17 cellular contexts compared by ENCODE assay signal in genomic region chr1:186761358-186761757, GRCh38.
DNase-seq lines count a peak whose midpoint lies in the region; ATAC-seq and TF ChIP-seq lines count a peak whose summit lies in the region.
"Had no signal": no experiment of that assay in that cellular context is flagged by ENCODE, and none has a peak within 500 bp of the region (broad histone marks: within the 10 kb centered on the region; RNA-seq: fewer than 3 reads in every experiment).

No MANE protein-coding gene starts in this region.

- H3K27ac ChIP-seq in brain microvascular endothelial cell = peak overlapping the region; percentile 99
- H3K27ac ChIP-seq in ovary = no peak overlapping the region
- H3K27ac ChIP-seq in left ventricle myocardium inferior (replicated peaks) = no peak overlapping the region
- H3K27ac ChIP-seq: colonic mucosa, gastrocnemius medialis, Peyer's patch, thyroid gland had no signal

- DNase-seq in brain microvascular endothelial cell (no peak), ovary (no peak), left ventricle myocardium inferior (no peak), NCI-H2196 treated with DMSO at 0.1 percent for 48 hours (lab: John Stamatoyannopoulos, UW; ENCODE audit: unreplicated experiment) (no peak)
- DNase-seq: activated effector memory CD4-positive, alpha-beta T cell treated with anti-CD3 and anti-CD28 coated beads, Interleukin-2, amount 50 U/mL, for 16 hours; colonic mucosa; gastrocnemius medialis; MG63; NCI-H2081; NCI-H524 treated with DMSO at 0.1 percent for 48 hours; Peyer's patch; thyroid gland had no signal

- TF ChIP-seq CTCF in brain microvascular endothelial cell (IDR thresholded peaks at IDR 0.05; ENCODE audit: low read depth, low read length, missing control alignments) (no peak), ovary (IDR thresholded peaks at IDR 0.05) (no peak), left ventricle myocardium inferior (IDR thresholded peaks at IDR 0.05; ENCODE audit: borderline replicate concordance) (no peak)

- in situ Hi-C loops in brain microvascular endothelial cell (cut with HindIII; ENCODE audit: low pct_ligation_motif_present, low sequenced_read_pairs) = no loop called here

- TF ChIP-seq POLR2A in ovary (IDR thresholded peaks at IDR 0.05) = no peak

- no peaks in the 10 kb centered on the region for H3K9me3 ChIP-seq in ovary
- H3K9me3 ChIP-seq in left ventricle myocardium inferior (replicated peaks) = no peaks in the 10 kb centered on the region
- H3K9me3 ChIP-seq: colonic mucosa, gastrocnemius medialis, MG63, Peyer's patch, thyroid gland had no signal

- ATAC-seq in GM19324 (IDR thresholded peaks at IDR 0.05; ENCODE audit: low FRiP score, unreplicated experiment) = peak; percentile 65
- peak; percentile 61 for ATAC-seq in GM21576 (IDR thresholded peaks at IDR 0.05; ENCODE audit: unreplicated experiment)
- ATAC-seq in HG03135 (IDR thresholded peaks at IDR 0.05; ENCODE audit: unreplicated experiment) = peak; percentile 61
- ATAC-seq: gastrocnemius medialis; stimulated activated effector memory CD8-positive, alpha-beta T cell treated with anti-CD3 and anti-CD28 coated beads, Interleukin-12 subunit alpha, Interleukin-12 subunit beta, amount 100 ng/mL, for 72 hours had no signal

- H3K36me3 ChIP-seq in brain microvascular endothelial cell (replicated peaks) (no peaks in the 10 kb centered on the region), ovary (no peaks in the 10 kb centered on the region), left ventricle myocardium inferior (no peaks in the 10 kb centered on the region)
- H3K36me3 ChIP-seq: colonic mucosa, gastrocnemius medialis, MG63, Peyer's patch, thyroid gland had no signal

- H3K27me3 ChIP-seq in brain microvascular endothelial cell (replicated peaks) = no peaks in the 10 kb centered on the region
- no peaks in the 10 kb centered on the region for H3K27me3 ChIP-seq in ovary
- H3K27me3 ChIP-seq in left ventricle myocardium inferior (ENCODE audit: low read depth) = no peaks in the 10 kb centered on the region
- H3K27me3 ChIP-seq: colonic mucosa, gastrocnemius medialis, MG63, Peyer's patch, thyroid gland had no signal

- no peak for TF ChIP-seq EP300 in ovary (IDR thresholded peaks at IDR 0.05)

- H3K4me1 ChIP-seq in ovary (ENCODE audit: insufficient read depth) (no peaks in the 10 kb centered on the region), left ventricle myocardium inferior (no peaks in the 10 kb centered on the region)
- H3K4me1 ChIP-seq: colonic mucosa, gastrocnemius medialis, Peyer's patch, thyroid gland had no signal

- no peak overlapping the region for H3K4me3 ChIP-seq in brain microvascular endothelial cell (ENCODE audit: low read depth, low read length)
- no peak overlapping the region for H3K4me3 ChIP-seq in ovary
- H3K4me3 ChIP-seq in left ventricle myocardium inferior = no peak overlapping the region
- H3K4me3 ChIP-seq: colonic mucosa, gastrocnemius medialis, MG63, Peyer's patch, smooth muscle cell, thyroid gland had no signal

- intact Hi-C loops in ovary (cut with DNase I) (no loop called here), left ventricle myocardium inferior (cut with micrococcal nuclease) (no loop called here)
